ENCODE assay signal across 14 cellular contexts in the genomic region with DNA sequence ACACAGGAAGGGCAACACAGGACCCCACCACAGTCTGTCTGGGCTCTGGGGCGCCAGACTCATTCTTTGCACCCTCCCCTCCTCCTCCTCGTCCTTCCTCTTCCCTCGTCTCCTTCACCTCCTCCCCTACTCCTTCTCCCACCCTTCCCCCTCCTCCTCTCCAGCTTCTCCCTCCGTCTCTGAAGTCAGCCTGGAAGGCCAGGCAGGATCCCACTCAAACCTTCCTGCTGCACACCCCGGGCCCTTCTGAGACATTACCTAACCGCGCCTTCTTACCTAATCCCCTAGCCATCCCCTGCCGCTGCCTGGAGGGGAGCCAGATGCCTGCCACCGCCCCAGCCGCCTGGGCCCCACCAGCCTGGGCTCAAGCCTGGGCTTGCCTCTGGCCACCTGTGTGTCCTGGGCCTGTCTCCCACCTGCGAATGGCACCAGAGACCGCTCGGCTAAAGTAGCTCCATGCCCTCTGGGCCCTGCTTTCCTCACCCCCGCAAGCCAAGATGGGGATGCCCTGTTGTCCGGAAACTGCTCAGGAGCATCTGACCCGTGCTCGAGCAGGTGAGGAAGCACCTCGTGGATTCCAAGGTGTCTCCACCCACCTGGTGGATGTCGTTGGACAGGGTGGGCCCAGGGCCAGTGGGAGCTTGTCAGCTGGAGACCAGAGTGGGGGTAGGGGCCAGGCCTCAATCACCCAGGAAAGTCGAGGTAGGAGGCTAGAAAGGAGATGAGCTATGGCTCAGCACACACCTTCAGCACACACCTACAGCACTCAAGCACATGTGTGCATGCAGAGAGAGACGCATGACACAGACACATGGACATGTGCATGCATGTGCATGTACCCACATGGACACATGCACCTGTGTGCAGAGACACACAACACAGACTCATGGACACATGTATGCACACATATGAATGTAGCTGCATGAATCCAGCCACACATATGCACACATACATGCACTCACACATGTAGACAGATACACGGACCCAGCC. TPM values are rescaled to one million over a fixed set of nuclear protein-coding genes. Genes with fewer than 3 reads are reported as not detected.
A peak's percentile ranks its signal among the peaks of the same experiment; 100 is the strongest.
DNase-seq lines count a peak whose midpoint lies in the region; ATAC-seq, FAIRE-seq and TF ChIP-seq lines count a peak whose summit lies in the region.
"Had no signal": no experiment of that assay in that cellular context is flagged by ENCODE, and none has a peak within 500 bp of the region (broad histone marks: within the 10 kb centered on the region; RNA-seq: fewer than 3 reads in every experiment).

No MANE protein-coding gene starts in this region.

- WGBS in H9 (ENCODE audit: extremely low coverage, insufficient read length, low lambda C conversion rate): no CpG with 5 or more reads among the region's 22 CpGs

- H3K4ac ChIP-seq in H9 (ENCODE audit: low read depth, low read length): no peak overlapping the region

- H4K91ac ChIP-seq in H9 (ENCODE audit: insufficient read length, low read depth, low read length): no peak overlapping the region

- no peak overlapping the region for H3K4me3 ChIP-seq in bronchial epithelial cell (ENCODE audit: low read depth, low read length)
- H3K4me3 ChIP-seq in neural progenitor cell: no peak overlapping the region
- H3K4me3 ChIP-seq: spleen had no signal

- H3T11ph ChIP-seq in H9 (ENCODE audit: low read length): no peak overlapping the region

- no peak overlapping the region for H2BK20ac ChIP-seq in H9 (ENCODE audit: low read depth, low read length, poor library complexity, severe bottlenecking)

- no peak overlapping the region for H4K8ac ChIP-seq in H9 (replicated peaks; ENCODE audit: insufficient read length, low read depth, low read length)

- H3K36me3 ChIP-seq in bronchial epithelial cell (ENCODE audit: control insufficient read depth, insufficient read depth, low read length): no peaks in the 10 kb centered on the region
- no peaks in the 10 kb centered on the region for H3K36me3 ChIP-seq in neural progenitor cell

- H3K4me1 ChIP-seq in H9 (ENCODE audit: insufficient read depth, low read length) (peaks cover 11% of the 10 kb centered on the region), neural progenitor cell (peaks cover 65% of the 10 kb centered on the region)
- H3K4me1 ChIP-seq: parathyroid adenoma had no signal

- H3K27ac ChIP-seq in H9 (ENCODE audit: insufficient read length, low read depth, low read length): no peak overlapping the region
- H3K27ac ChIP-seq in neural progenitor cell: no peak overlapping the region
- H3K27ac ChIP-seq: parathyroid adenoma, spleen had no signal

- no peak overlapping the region for H3K56ac ChIP-seq in H9 (ENCODE audit: insufficient read length, low read depth, low read length)

- H3K9me3 Mint-ChIP-seq in H9: no peaks in the 10 kb centered on the region
- H3K9me3 Mint-ChIP-seq in neural progenitor cell: no peaks in the 10 kb centered on the region
- H3K9me3 Mint-ChIP-seq: stimulated activated naive CD8-positive, alpha-beta T cell treated with anti-CD3 and anti-CD28 coated beads, Interleukin-15, amount 100 ng/mL, for 72 hours had no signal

- H3K4me3 Mint-ChIP-seq in H9 (peak overlapping the region in 1 of 2 experiments; percentile 40; a peak in 1 of 5 replicates), neural progenitor cell (peak overlapping the region; percentile 42)
- H3K4me3 Mint-ChIP-seq: activated CD8-positive, alpha-beta T cell treated with anti-CD3 and anti-CD28 coated beads, Interleukin-2, amount 10 ng/mL, durations not matched to agents 7 days and 5 days; stimulated activated naive CD8-positive, alpha-beta T cell treated with anti-CD3 and anti-CD28 coated beads, Interleukin-15, amount 100 ng/mL, for 72 hours had no signal

- no peaks in the 10 kb centered on the region for H3K79me1 ChIP-seq in H9 (ENCODE audit: insufficient read depth, low read depth, low read length, poor library complexity, severe bottlenecking)

- no peak for ATAC-seq in HG02885 (IDR thresholded peaks at IDR 0.05; ENCODE audit: poor library complexity, unreplicated experiment)
- ATAC-seq: activated CD8-positive, alpha-beta T cell treated with anti-CD3 and anti-CD28 coated beads, Interleukin-2, amount 10 ng/mL, durations not matched to agents 7 days and 5 days; PC-3; stimulated activated naive CD8-positive, alpha-beta T cell treated with anti-CD3 and anti-CD28 coated beads, Interleukin-15, amount 100 ng/mL, for 72 hours had no signal

- H3K4me2 ChIP-seq in H9 (ENCODE audit: insufficient read depth, insufficient read length, low read length) (no peak overlapping the region), neural progenitor cell (peak overlapping the region; percentile 38)

- H3K27ac Mint-ChIP-seq in H9 (peak overlapping the region in 1 of 3 experiments; percentile 64; a peak in 1 of 7 replicates), neural progenitor cell (peak overlapping the region; percentile 90)
- H3K27ac Mint-ChIP-seq: activated CD8-positive, alpha-beta T cell treated with anti-CD3 and anti-CD28 coated beads, Interleukin-2, amount 10 ng/mL, durations not matched to agents 7 days and 5 days had no signal

- TF ChIP-seq CTCF in H9 (conservative IDR thresholded peaks at IDR 0.05) (no peak), bronchial epithelial cell (IDR thresholded peaks at IDR 0.05; ENCODE audit: insufficient read depth, low read length, severe bottlenecking) (no peak), neural progenitor cell (IDR thresholded peaks at IDR 0.05) (no peak)

- no peaks in the 10 kb centered on the region for H4K20me1 ChIP-seq in H9 (ENCODE audit: control insufficient read depth, insufficient read depth, insufficient read length)
- no peaks in the 10 kb centered on the region for H4K20me1 ChIP-seq in neural progenitor cell (ENCODE audit: low read depth)

- no peak overlapping the region for H2BK5ac ChIP-seq in H9 (ENCODE audit: insufficient read length, low read length)

- no peak overlapping the region for H2BK12ac ChIP-seq in H9 (ENCODE audit: insufficient read length, low read depth, low read length)

- H3K23me2 ChIP-seq in H9 (ENCODE audit: insufficient read length, low read depth, low read length, poor library complexity, severe bottlenecking): no peaks in the 10 kb centered on the region

- no peak overlapping the region for H4K5ac ChIP-seq in H9 (ENCODE audit: insufficient read length, low read depth, low read length)

- no peak overlapping the region for H2BK120ac ChIP-seq in H9 (ENCODE audit: low read depth, low read length, poor library complexity, severe bottlenecking)

- H3K18ac ChIP-seq in H9 (ENCODE audit: insufficient read length, low read depth, low read length): peak overlapping the region; percentile 18

- H3K9me3 ChIP-seq in H9 (ENCODE audit: control insufficient read depth, low read depth, low read length) (no peaks in the 10 kb centered on the region), neural progenitor cell (ENCODE audit: low read depth) (no peaks in the 10 kb centered on the region)
- H3K9me3 ChIP-seq: spleen had no signal

- H3K27me3 ChIP-seq in H9 (ENCODE audit: insufficient read depth, low read length): no peaks in the 10 kb centered on the region
- H3K27me3 ChIP-seq in bronchial epithelial cell (ENCODE audit: control insufficient read depth, insufficient read depth, low read length): no peaks in the 10 kb centered on the region
- no peaks in the 10 kb centered on the region for H3K27me3 ChIP-seq in neural progenitor cell

- H2AFZ ChIP-seq in H9 (ENCODE audit: low read length) (no peak overlapping the region), neural progenitor cell (replicated peaks) (no peak overlapping the region)
- H2AFZ ChIP-seq: parathyroid adenoma had no signal

- H3F3A ChIP-seq in neural progenitor cell (ENCODE audit: low read depth): peaks cover 16% of the 10 kb centered on the region

- peak; percentile 98 for FAIRE-seq in bronchial epithelial cell (lab: Jason Lieb, UNC)
- FAIRE-seq: colon had no signal

- H3K36me3 Mint-ChIP-seq in H9 (ENCODE audit: insufficient read depth in 1 of 3, low read depth in 3 of 3): no peaks in the 10 kb centered on the region
- H3K36me3 Mint-ChIP-seq in neural progenitor cell: peaks cover 2% of the 10 kb centered on the region

- DNase-seq in H9 (peak; percentile 59), NCI-H146 treated with DMSO at 0.1 percent for 48 hours (lab: John Stamatoyannopoulos, UW; ENCODE audit: unreplicated experiment) (peak; percentile 51), bronchial epithelial cell (ENCODE audit: low read depth) (peak; percentile 82), neural progenitor cell (ENCODE audit: low spot score) (peak; percentile 52), NCI-H446 (lab: John Stamatoyannopoulos, UW) (no peak), activated T-cell treated with anti-CD3 and anti-CD28 coated beads for 4 hours (no peak)
- DNase-seq: activated CD8-positive, alpha-beta T cell treated with anti-CD3 and anti-CD28 coated beads, Interleukin-2, amount 10 ng/mL, durations not matched to agents 7 days and 5 days; NCI-H1930; PC-3; spleen; stimulated activated naive CD8-positive, alpha-beta T cell treated with anti-CD3 and anti-CD28 coated beads, Interleukin-15, amount 100 ng/mL, for 72 hours had no signal

- no peaks in the 10 kb centered on the region; the same call in 1 of the 2 replicates for H3K27me3 Mint-ChIP-seq in H9 (ENCODE audit: low read depth)
- H3K27me3 Mint-ChIP-seq in neural progenitor cell (ENCODE audit: insufficient read depth, low read depth): peaks cover 17% of the 10 kb centered on the region
- H3K27me3 Mint-ChIP-seq: stimulated activated naive CD8-positive, alpha-beta T cell treated with anti-CD3 and anti-CD28 coated beads, Interleukin-15, amount 100 ng/mL, for 72 hours had no signal

- H3K79me2 ChIP-seq in H9 (ENCODE audit: insufficient read depth, low read length) (no peaks in the 10 kb centered on the region), neural progenitor cell (ENCODE audit: low read depth) (no peaks in the 10 kb centered on the region)
- H3K79me2 ChIP-seq: parathyroid adenoma had no signal

- no peak overlapping the region for H3K9ac ChIP-seq in H9 (ENCODE audit: extremely low read depth, insufficient read length, low read length)
- H3K9ac ChIP-seq in neural progenitor cell: no peak overlapping the region
- H3K9ac ChIP-seq: parathyroid adenoma had no signal

- no peak overlapping the region for H3K23ac ChIP-seq in H9 (ENCODE audit: insufficient read length, low read depth, low read length)

- no peak overlapping the region for H2AK5ac ChIP-seq in H9 (ENCODE audit: insufficient read length, low read length)

- peak overlapping the region; percentile 23; the same call in 1 of the 2 replicates for H3K14ac ChIP-seq in H9 (ENCODE audit: insufficient read depth, low read length)

- H2BK15ac ChIP-seq in H9 (ENCODE audit: low read depth, low read length): no peak overlapping the region

- peaks cover 36 to 48% of the 10 kb centered on the region in 2 experiments for H3K4me1 Mint-ChIP-seq in H9
- peaks cover 61% of the 10 kb centered on the region for H3K4me1 Mint-ChIP-seq in neural progenitor cell

RNA-seq across cellular contexts. Expression of a gene that starts 31.9 kb away (rescaled TPM):
- total RNA-seq in H9 (2021): 0.66 and 0.77 TPM in 2 replicates
- total RNA-seq in bronchial epithelial cell: 4.2 and 7.3 TPM in 2 replicates
- 1.4 and 2.7 TPM in 2 replicates for total RNA-seq in neural progenitor cell (ENCODE audit: low replicate concordance)
- total RNA-seq: activated CD8-positive, alpha-beta T cell treated with anti-CD3 and anti-CD28 coated beads, Interleukin-2, amount 10 ng/mL, durations not matched to agents 7 days and 5 days had no signal

Comparison
In these comparisons a context has a peak if more than half of its experiments do, and no peak if none do; other contexts are left out.
1. DNase-seq: peak in H9 (single experiment), NCI-H146 treated with DMSO at 0.1 percent for 48 hours (single experiment), bronchial epithelial cell (single experiment) and neural progenitor cell (single experiment); none in NCI-H446 (0 of 2) and activated T-cell treated with anti-CD3 and anti-CD28 coated beads for 4 hours (single experiment).